ENCODE assay signal across 20 cellular contexts in genomic region chr20:49445176-49445575, GRCh38. TPM values are rescaled to one million over a fixed set of nuclear protein-coding genes. Genes with fewer than 3 reads are reported as not detected.
DNase-seq lines count a peak whose midpoint lies in the region; ATAC-seq and TF ChIP-seq lines count a peak whose summit lies in the region.
"Had no signal": no experiment of that assay in that cellular context is flagged by ENCODE, and none has a peak within 500 bp of the region (broad histone marks: within the 10 kb centered on the region; RNA-seq: fewer than 3 reads in every experiment).

No MANE protein-coding gene starts in this region.

- H3K79me2 ChIP-seq in H9 (ENCODE audit: insufficient read depth, low read length), result no peaks in the 10 kb centered on the region

- peaks cover 3% of the 10 kb centered on the region for H3K27me3 Mint-ChIP-seq in endothelial cell (ENCODE audit: unreplicated experiment)
- peaks cover 11% of the 10 kb centered on the region for H3K27me3 Mint-ChIP-seq in nephron (ENCODE audit: low read depth)
- no peaks in the 10 kb centered on the region for H3K27me3 Mint-ChIP-seq in H9 (ENCODE audit: low read depth)

- H3K9me3 ChIP-seq in cardiac muscle cell (ENCODE audit: low read depth), result no peaks in the 10 kb centered on the region
- H3K9me3 ChIP-seq in right cardiac atrium (ENCODE audit: control insufficient read depth, low read length), result no peaks in the 10 kb centered on the region
- no peaks in the 10 kb centered on the region for H3K9me3 ChIP-seq in H9 (ENCODE audit: control insufficient read depth, low read depth, low read length)

- no peak overlapping the region for H3K4ac ChIP-seq in H9 (ENCODE audit: low read depth, low read length)

- peak overlapping the region; percentile 58 for H3K27ac ChIP-seq in cardiac muscle cell
- H3K27ac ChIP-seq in right cardiac atrium (ENCODE audit: low read length), result no peak overlapping the region
- H3K27ac ChIP-seq in H9 (ENCODE audit: insufficient read length, low read depth, low read length), result no peak overlapping the region
- H3K27ac ChIP-seq in caudate nucleus (ENCODE audit: low read depth, low read length), result no peak overlapping the region
- H3K27ac ChIP-seq: brain microvascular endothelial cell had no signal

- H3K27me3 ChIP-seq in cardiac muscle cell (no peaks in the 10 kb centered on the region), right cardiac atrium (ENCODE audit: control insufficient read depth, insufficient read depth) (no peaks in the 10 kb centered on the region), H9 (ENCODE audit: insufficient read depth, low read length) (no peaks in the 10 kb centered on the region)

- H3K14ac ChIP-seq in H9 (ENCODE audit: insufficient read depth, low read length), result no peak overlapping the region

- WGBS in right cardiac atrium, result 19% methylated on average over 5 of the region's 5 CpGs
- WGBS in H9 (ENCODE audit: extremely low coverage, insufficient read length, low lambda C conversion rate), result no CpG with 5 or more reads among the region's 5 CpGs

- no peak overlapping the region for H2BK12ac ChIP-seq in H9 (ENCODE audit: insufficient read length, low read depth, low read length)

- no peak overlapping the region for H3K4me3 ChIP-seq in cardiac muscle cell
- no peak overlapping the region for H3K4me3 ChIP-seq in right cardiac atrium (ENCODE audit: low read length)
- H3K4me3 ChIP-seq: smooth muscle cell had no signal

- H3K4me1 ChIP-seq in cardiac muscle cell (ENCODE audit: low read depth), result peaks cover 11% of the 10 kb centered on the region
- peaks cover 10% of the 10 kb centered on the region for H3K4me1 ChIP-seq in right cardiac atrium (ENCODE audit: control insufficient read depth, insufficient read depth, low read length)
- H3K4me1 ChIP-seq in H9 (ENCODE audit: insufficient read depth, low read length), result peaks cover 3% of the 10 kb centered on the region; the same call in 1 of the 2 replicates

- H3K36me3 ChIP-seq in cardiac muscle cell, result no peaks in the 10 kb centered on the region
- H3K36me3 ChIP-seq: brain microvascular endothelial cell had no signal

- H3K4me1 Mint-ChIP-seq in endothelial cell (ENCODE audit: unreplicated experiment) (peaks cover 25% of the 10 kb centered on the region), nephron (peaks cover 46% of the 10 kb centered on the region), H9 (peaks cover 35 to 48% of the 10 kb centered on the region in 2 experiments)

- no peak overlapping the region for H2AK5ac ChIP-seq in H9 (ENCODE audit: insufficient read length, low read length)

- no peak overlapping the region for H3K18ac ChIP-seq in H9 (ENCODE audit: insufficient read length, low read depth, low read length)

- H3T11ph ChIP-seq in H9 (ENCODE audit: low read length), result no peak overlapping the region

- no peak overlapping the region for H4K91ac ChIP-seq in H9 (ENCODE audit: insufficient read length, low read depth, low read length)

- no peak for ATAC-seq in right cardiac atrium
- ATAC-seq: activated CD4-positive, CD25-positive, alpha-beta regulatory T cell treated with anti-CD3 and anti-CD28 coated beads, Interleukin-2, amount 50 U/mL, for 24 hours; effector memory CD8-positive, alpha-beta T cell had no signal

- H4K8ac ChIP-seq in H9 (replicated peaks; ENCODE audit: insufficient read length, low read depth, low read length), result no peak overlapping the region

- no peak overlapping the region for H3K27ac Mint-ChIP-seq in endothelial cell (ENCODE audit: unreplicated experiment)
- H3K27ac Mint-ChIP-seq in nephron, result peak overlapping the region in 2 of 3 experiments; percentile 16 to 21
- H3K27ac Mint-ChIP-seq in H9, result no peak overlapping the region; a peak in 1 of 7 replicates
- H3K27ac Mint-ChIP-seq: effector memory CD8-positive, alpha-beta T cell had no signal

- intact Hi-C loops in right cardiac atrium (cut with DNase I), result no loop called here

- no peak overlapping the region for H3K9ac ChIP-seq in H9 (ENCODE audit: extremely low read depth, insufficient read length, low read length)

- TF ChIP-seq CTCF in cardiac muscle cell (IDR thresholded peaks at IDR 0.05; ENCODE audit: low read depth, low read length) (no peak), endothelial cell (IDR thresholded peaks at IDR 0.05; ENCODE audit: unreplicated experiment) (no peak), nephron (IDR thresholded peaks at IDR 0.05; ENCODE audit: unreplicated experiment in 3 of 3) (no peak), H9 (conservative IDR thresholded peaks at IDR 0.05) (no peak)

- no peak overlapping the region for H3K56ac ChIP-seq in H9 (ENCODE audit: insufficient read length, low read depth, low read length)

- H4K20me1 ChIP-seq in H9 (ENCODE audit: control insufficient read depth, insufficient read depth, insufficient read length), result no peaks in the 10 kb centered on the region

- no peak overlapping the region for H3K4me2 ChIP-seq in H9 (ENCODE audit: insufficient read depth, insufficient read length, low read length)
- H3K4me2 ChIP-seq: smooth muscle cell had no signal

- no peak overlapping the region for H2AFZ ChIP-seq in H9 (ENCODE audit: low read length)

- H2BK20ac ChIP-seq in H9 (ENCODE audit: low read depth, low read length, poor library complexity, severe bottlenecking), result no peak overlapping the region

- no peak overlapping the region for H2BK5ac ChIP-seq in H9 (ENCODE audit: insufficient read length, low read length)

- H2BK15ac ChIP-seq in H9 (ENCODE audit: low read depth, low read length), result no peak overlapping the region

- no peak overlapping the region for H4K5ac ChIP-seq in H9 (ENCODE audit: insufficient read length, low read depth, low read length)

- no peaks in the 10 kb centered on the region for H3K36me3 Mint-ChIP-seq in endothelial cell (ENCODE audit: low read depth, unreplicated experiment)
- H3K36me3 Mint-ChIP-seq in nephron (ENCODE audit: low read depth), result no peaks in the 10 kb centered on the region
- H3K36me3 Mint-ChIP-seq in H9 (ENCODE audit: insufficient read depth in 1 of 3, low read depth in 3 of 3), result 0 out of 7 replicates have a peak, but pooled peaks cover 0 to 5% (median 0%) of the 10 kb centered on the region in 3 experiments

- DNase-seq in cardiac muscle cell (ENCODE audit: low read depth in 1 of 2, low spot score in 1 of 2) (peak; percentile 19 to 30), right cardiac atrium (no peak), endothelial cell (ENCODE audit: low spot score) (peak; percentile 18), NCI-H187 (lab: John Stamatoyannopoulos, UW) (no peak), H9 (no peak), caudate nucleus (lab: John Stamatoyannopoulos, UW) (no peak)
- no peak for DNase-seq in activated T-cell treated with anti-CD3 and anti-CD28 coated beads, Interleukin-2, amount 50 U/mL, for 48 hours
- DNase-seq: ACHN; activated naive CD4-positive, alpha-beta T cell treated with Interleukin-2 at 50 U/mL for 16 hours; brain microvascular endothelial cell; effector memory CD8-positive, alpha-beta T cell; GDM1; mesenchymal stem cell; NCI-H1436 treated with DMSO at 0.1 percent for 48 hours; NCI-H524; stimulated activated naive CD4-positive, alpha-beta T cell treated with Interleukin-2 at 50 U/mL for 16 hours; T-helper 1 cell had no signal

- H3K23ac ChIP-seq in H9 (ENCODE audit: insufficient read length, low read depth, low read length), result no peak overlapping the region

- no peak overlapping the region for H3K4me3 Mint-ChIP-seq in endothelial cell (ENCODE audit: unreplicated experiment)
- H3K4me3 Mint-ChIP-seq in nephron, result no peak overlapping the region
- peak overlapping the region in 1 of 2 experiments; percentile 37; a peak in 1 of 5 replicates for H3K4me3 Mint-ChIP-seq in H9
- H3K4me3 Mint-ChIP-seq: effector memory CD8-positive, alpha-beta T cell had no signal

- H3K79me1 ChIP-seq in H9 (ENCODE audit: insufficient read depth, low read depth, low read length, poor library complexity, severe bottlenecking), result no peaks in the 10 kb centered on the region

- no peaks in the 10 kb centered on the region for H3K9me3 Mint-ChIP-seq in endothelial cell (ENCODE audit: unreplicated experiment)
- H3K9me3 Mint-ChIP-seq in nephron, result no peaks in the 10 kb centered on the region
- no peaks in the 10 kb centered on the region for H3K9me3 Mint-ChIP-seq in H9
- H3K9me3 Mint-ChIP-seq: effector memory CD8-positive, alpha-beta T cell had no signal

- H3K23me2 ChIP-seq in H9 (ENCODE audit: insufficient read length, low read depth, low read length, poor library complexity, severe bottlenecking), result no peaks in the 10 kb centered on the region

- no peak overlapping the region for H2BK120ac ChIP-seq in H9 (ENCODE audit: low read depth, low read length, poor library complexity, severe bottlenecking)

RNA-seq across cellular contexts. Expression of gene KCNB1, which starts 37.3 kb away (rescaled TPM):
- total RNA-seq in cardiac muscle cell (0.06 and 0.07 TPM in 2 replicates), right cardiac atrium (1 to 10 TPM in 2 of 4 donors, under 1 TPM in 2; 0.35 to 1.6 (median 0.79) TPM), endothelial cell (ENCODE audit: unreplicated experiment) (0.36 TPM), H9 (2021) (0.42 and 0.68 TPM in 2 replicates)
- polyA plus RNA-seq in cardiac muscle cell (0.06 and 0.10 TPM in 2 replicates), right cardiac atrium (0.66 TPM)
- total RNA-seq: smooth muscle cell had no signal
- polyA plus RNA-seq: smooth muscle cell had no signal

Comparison
In these comparisons a context has a peak if more than half of its experiments do, and no peak if none do; other contexts are left out.
1. DNase-seq: peak in cardiac muscle cell (2 of 2) and endothelial cell (single experiment); none in right cardiac atrium (0 of 3), NCI-H187 (0 of 2), H9 (single experiment), activated T-cell treated with anti-CD3 and anti-CD28 coated beads, Interleukin-2, amount 50 U/mL, for 48 hours (0 of 2) and caudate nucleus (0 of 61).
2. H3K27ac Mint-ChIP-seq: peak in nephron (2 of 3); none in endothelial cell (single experiment) and H9 (0 of 3).